8 cellular contexts compared by ENCODE assay signal in genomic region chr21:41425954-41426655, GRCh38. TPM values are rescaled to one million over a fixed set of nuclear protein-coding genes. Genes with fewer than 3 reads are reported as not detected.
DNase-seq lines count a peak whose midpoint lies in the region; ATAC-seq and TF ChIP-seq lines count a peak whose summit lies in the region.

MX1 (plus strand) TSS chr21:41426239; CDS start chr21:41432071, 5,832 bp downstream.

- H2BK120ac ChIP-seq in mesenchymal stem cell (ENCODE audit: low read depth, low read length) = peak within 1 kb of the TSS; percentile 45

- no peak within 1 kb of the TSS for H3K4ac ChIP-seq in mesenchymal stem cell (ENCODE audit: low read depth in 1 of 2, low read length in 2 of 2)

- H3K18ac ChIP-seq in mesenchymal stem cell (ENCODE audit: low read depth in 1 of 2, low read length in 2 of 2) = peak within 1 kb of the TSS; percentile 28 to 37

- POLR2A ChIA-PET in activated CD4-positive, alpha-beta memory T cell treated with anti-CD3 and anti-CD28 coated beads for 36 hours (lab: Charles Lee) = interaction anchor here (1.1 to 1.2 kb wide), 2 partner anchors 8 to 57 kb away, joined by 3 read pairs; no protein-coding TSS in a partner anchor

- H4K8ac ChIP-seq in mesenchymal stem cell (ENCODE audit: low read length) = peak within 1 kb of the TSS; percentile 4

- peak within 1 kb of the TSS in 1 of 2 experiments; percentile 47 for H3K14ac ChIP-seq in mesenchymal stem cell (ENCODE audit: low read length in 2 of 2)

- H3K27me3 ChIP-seq in mesenchymal stem cell (ENCODE audit: control insufficient read depth in 1 of 2, insufficient read depth in 1 of 2, low read length in 2 of 2) (peaks cover 0 to 3% of the 10 kb centered on the region in 2 experiments), WERI-Rb-1 (ENCODE audit: insufficient read depth, low read depth, severe bottlenecking) (no peaks in the 10 kb centered on the region)

- CTCF ChIA-PET in activated CD4-positive, alpha-beta memory T cell treated with anti-CD3 and anti-CD28 coated beads for 36 hours (lab: Charles Lee) = no interaction called here

- peak within 1 kb of the TSS; percentile 64 for H2AFZ ChIP-seq in mesenchymal stem cell (ENCODE audit: low read depth, low read length)

- H3K4me3 Mint-ChIP-seq in activated CD4-positive, alpha-beta memory T cell treated with anti-CD3 and anti-CD28 coated beads for 36 hours = peak within 1 kb of the TSS; percentile 92

- peak within 1 kb of the TSS; percentile 74 for H3K4me2 ChIP-seq in mesenchymal stem cell (ENCODE audit: low read length, poor library complexity, severe bottlenecking)

- TF ChIP-seq CTCF in WERI-Rb-1 (IDR thresholded peaks at IDR 0.05; ENCODE audit: low read depth, low read length) = no peak

- H3K9me3 ChIP-seq in mesenchymal stem cell (ENCODE audit: control insufficient read depth, low read length) = no peaks in the 10 kb centered on the region
- no peaks in the 10 kb centered on the region for H3K9me3 ChIP-seq in WERI-Rb-1 (ENCODE audit: severe bottlenecking)

- peak within 1 kb of the TSS; percentile 52 for H4K91ac ChIP-seq in mesenchymal stem cell (ENCODE audit: low read length)

- H2BK15ac ChIP-seq in mesenchymal stem cell (ENCODE audit: low read depth, poor library complexity, severe bottlenecking) = no peak within 1 kb of the TSS

- peak; percentile 69 for ATAC-seq in GM21367 (IDR thresholded peaks at IDR 0.05; ENCODE audit: unreplicated experiment)

- no peaks in the 10 kb centered on the region for H3K79me1 ChIP-seq in mesenchymal stem cell (replicated peaks; ENCODE audit: low read length, poor library complexity, severe bottlenecking)

- H3K9ac ChIP-seq in mesenchymal stem cell (ENCODE audit: low read length) = peak within 1 kb of the TSS; percentile 92

- H3K4me1 ChIP-seq in mesenchymal stem cell (ENCODE audit: control insufficient read depth, insufficient read depth, low read depth, low read length) = peaks cover 11% of the 10 kb centered on the region

- no peak within 1 kb of the TSS for H2BK5ac ChIP-seq in mesenchymal stem cell (ENCODE audit: low read depth, low read length, poor library complexity, severe bottlenecking)

- H3K27ac ChIP-seq in mesenchymal stem cell (ENCODE audit: low read length, poor library complexity, severe bottlenecking) (no peak within 1 kb of the TSS), WERI-Rb-1 (no peak within 1 kb of the TSS)

- peak within 1 kb of the TSS; percentile 87 for H3K27ac Mint-ChIP-seq in activated CD4-positive, alpha-beta memory T cell treated with anti-CD3 and anti-CD28 coated beads for 36 hours

- DNase-seq in COLO668 (lab: John Stamatoyannopoulos, UW; ENCODE audit: unreplicated experiment) (peak; percentile 62), KG1 (lab: John Stamatoyannopoulos, UW) (peak; percentile 6), mesenchymal stem cell (peak; percentile 59), WERI-Rb-1 (no peak)
- peak; percentile 93 for DNase-seq in activated CD4-positive, alpha-beta memory T cell treated with anti-CD3 and anti-CD28 coated beads for 36 hours
- peak; percentile 79 for DNase-seq in effector CD4-positive, alpha-beta T cell
- peak; percentile 93 for DNase-seq in stimulated activated CD8-positive, alpha-beta memory T cell treated with anti-CD3 and anti-CD28 coated beads, Interleukin-12 subunit alpha, Interleukin-12 subunit beta, amount 100 ng/mL, for 1 hour (ENCODE audit: low read depth)

- H3K36me3 ChIP-seq in mesenchymal stem cell (ENCODE audit: control insufficient read depth in 1 of 2, insufficient read depth in 2 of 2, low read depth in 1 of 2, low read length in 2 of 2) (peaks cover 0 to 31% of the 10 kb centered on the region in 2 experiments), WERI-Rb-1 (no peaks in the 10 kb centered on the region)

- H3K4me3 ChIP-seq in mesenchymal stem cell (ENCODE audit: insufficient read depth in 1 of 2, low read depth in 1 of 2, low read length in 2 of 2) (peak within 1 kb of the TSS; percentile 51 to 77), WERI-Rb-1 (ENCODE audit: low read depth, low read length) (no peak within 1 kb of the TSS)

- H3K36me3 Mint-ChIP-seq in activated CD4-positive, alpha-beta memory T cell treated with anti-CD3 and anti-CD28 coated beads for 36 hours = peaks cover 21% of the 10 kb centered on the region

- no peaks in the 10 kb centered on the region for H3K27me3 Mint-ChIP-seq in activated CD4-positive, alpha-beta memory T cell treated with anti-CD3 and anti-CD28 coated beads for 36 hours

- H3K4me1 Mint-ChIP-seq in activated CD4-positive, alpha-beta memory T cell treated with anti-CD3 and anti-CD28 coated beads for 36 hours (ENCODE audit: low read depth) = peaks cover 27% of the 10 kb centered on the region

- 7% methylated on average over 56 of the region's 62 CpGs for WGBS in mesenchymal stem cell

- no peaks in the 10 kb centered on the region for H3K9me3 Mint-ChIP-seq in activated CD4-positive, alpha-beta memory T cell treated with anti-CD3 and anti-CD28 coated beads for 36 hours

- no peak within 1 kb of the TSS for H3K23ac ChIP-seq in mesenchymal stem cell (ENCODE audit: low read length in 2 of 2)

- intact Hi-C loops in activated CD4-positive, alpha-beta memory T cell treated with anti-CD3 and anti-CD28 coated beads for 36 hours (cut with micrococcal nuclease) = loop anchor here (1.0 kb wide), 1 partner anchor 64 kb away; the partner anchor contains the start of gene MX2

- H2BK12ac ChIP-seq in mesenchymal stem cell (ENCODE audit: low read length in 2 of 2) = no peak within 1 kb of the TSS

- H2AK5ac ChIP-seq in mesenchymal stem cell (ENCODE audit: low read length, severe bottlenecking) = no peak within 1 kb of the TSS

RNA-seq across cellular contexts. Expression of gene MX1, which starts in this region (rescaled TPM):
- total RNA-seq in activated CD4-positive, alpha-beta memory T cell treated with anti-CD3 and anti-CD28 coated beads for 36 hours = 100 to 1,000 TPM; 106 TPM
- 6.6 TPM for polyA plus RNA-seq in mesenchymal stem cell (2013, experiment 1 of 2)
- 6.5 TPM for polyA plus RNA-seq in mesenchymal stem cell (2013, experiment 2 of 2)
